In the genomic region with DNA sequence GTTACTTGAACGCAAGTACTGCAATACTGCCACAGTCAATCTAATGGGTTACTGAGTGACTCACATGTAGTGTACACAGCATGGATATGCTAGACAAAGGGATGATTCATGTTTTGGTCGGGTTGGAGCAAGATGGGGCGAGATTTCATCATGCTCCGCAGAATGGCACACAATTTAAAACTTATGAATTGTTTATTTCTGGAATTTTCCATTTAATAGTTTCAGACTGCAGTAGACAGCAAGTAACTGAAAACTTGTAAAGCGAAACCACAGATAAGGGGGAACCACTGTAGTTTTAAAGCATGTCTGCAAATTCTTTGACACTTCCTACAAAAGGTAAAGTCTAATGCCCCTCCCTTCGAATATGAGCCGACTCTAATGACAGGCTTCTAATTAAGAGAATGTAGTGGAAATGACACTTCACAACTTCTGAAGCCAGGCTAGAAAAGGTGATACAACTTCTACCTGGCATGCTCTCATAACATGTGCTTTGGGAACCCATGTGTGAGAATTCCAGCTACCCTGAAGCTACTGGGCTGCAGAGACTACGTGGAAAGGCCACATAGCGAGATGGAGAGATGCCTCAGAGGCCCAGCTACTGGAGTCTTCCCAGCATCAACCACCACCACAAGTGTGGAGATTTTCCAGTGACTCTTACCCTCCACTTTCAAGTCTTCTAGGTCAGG, we compare ENCODE assay signal across 9 cellular contexts. TPM values are rescaled to one million over a fixed set of nuclear protein-coding genes. Genes with fewer than 3 reads are reported as not detected.
DNase-seq lines count a peak whose midpoint lies in the region; ATAC-seq and TF ChIP-seq lines count a peak whose summit lies in the region.
"Had no signal": no experiment of that assay in that cellular context is flagged by ENCODE, and none has a peak within 500 bp of the region (broad histone marks: within the 10 kb centered on the region; RNA-seq: fewer than 3 reads in every experiment).

No MANE protein-coding gene starts in this region.

- H3K4me3 ChIP-seq in ascending aorta: no peak overlapping the region

- H3K27me3 ChIP-seq in ascending aorta: no peaks in the 10 kb centered on the region

- H3K27ac ChIP-seq in ascending aorta: no peak overlapping the region

- no peak for TF ChIP-seq CTCF in natural killer cell (IDR thresholded peaks at IDR 0.05)
- no peak for TF ChIP-seq CTCF in ascending aorta (IDR thresholded peaks at IDR 0.05)

- no peaks in the 10 kb centered on the region for H3K9me3 Mint-ChIP-seq in stimulated activated memory B cell treated with anti-CD40 and anti-IgM and Interleukin-4, amounts not matched to agents 10 μg/mL and 1 μg/mL and 100 μg/mL, for 72 hours
- no peaks in the 10 kb centered on the region for H3K9me3 Mint-ChIP-seq in natural killer cell
- H3K9me3 Mint-ChIP-seq: CD8-positive, alpha-beta T cell had no signal

- H3K4me1 ChIP-seq in ascending aorta: no peaks in the 10 kb centered on the region

- no peaks in the 10 kb centered on the region for H3K27me3 Mint-ChIP-seq in stimulated activated memory B cell treated with anti-CD40 and anti-IgM and Interleukin-4, amounts not matched to agents 10 μg/mL and 1 μg/mL and 100 μg/mL, for 72 hours
- peaks cover 22 to 37% of the 10 kb centered on the region in 2 donors for H3K27me3 Mint-ChIP-seq in natural killer cell (ENCODE audit: low read depth in 2 of 2)

- no peaks in the 10 kb centered on the region for H3K9me3 ChIP-seq in ascending aorta

- no peaks in the 10 kb centered on the region for H3K36me3 Mint-ChIP-seq in stimulated activated memory B cell treated with anti-CD40 and anti-IgM and Interleukin-4, amounts not matched to agents 10 μg/mL and 1 μg/mL and 100 μg/mL, for 72 hours
- H3K36me3 Mint-ChIP-seq in natural killer cell: no peaks in the 10 kb centered on the region
- H3K36me3 Mint-ChIP-seq: CD8-positive, alpha-beta T cell had no signal

- peak; percentile 96 to 97 for ATAC-seq in activated CD4-positive, CD25-positive, alpha-beta regulatory T cell treated with anti-CD3 and anti-CD28 coated beads, Interleukin-2, amount 50 U/mL, for 24 hours
- ATAC-seq in esophagus mucosa (peak; percentile 92), natural killer cell (no peak), GM18498 (IDR thresholded peaks at IDR 0.05; ENCODE audit: unreplicated experiment) (no peak)
- peak; percentile 58 for ATAC-seq in stimulated activated memory B cell treated with anti-CD40 and anti-IgM and Interleukin-4, amounts not matched to agents 10 μg/mL and 1 μg/mL and 100 μg/mL, for 72 hours
- ATAC-seq: CD8-positive, alpha-beta T cell had no signal

- H3K4me3 Mint-ChIP-seq in stimulated activated memory B cell treated with anti-CD40 and anti-IgM and Interleukin-4, amounts not matched to agents 10 μg/mL and 1 μg/mL and 100 μg/mL, for 72 hours: no peak overlapping the region
- no peak overlapping the region for H3K4me3 Mint-ChIP-seq in natural killer cell
- H3K4me3 Mint-ChIP-seq: CD8-positive, alpha-beta T cell had no signal

- H3K27ac Mint-ChIP-seq in stimulated activated memory B cell treated with anti-CD40 and anti-IgM and Interleukin-4, amounts not matched to agents 10 μg/mL and 1 μg/mL and 100 μg/mL, for 72 hours: peak overlapping the region; percentile 64
- no peak overlapping the region for H3K27ac Mint-ChIP-seq in natural killer cell
- H3K27ac Mint-ChIP-seq: CD8-positive, alpha-beta T cell had no signal

- H3K4me1 Mint-ChIP-seq in stimulated activated memory B cell treated with anti-CD40 and anti-IgM and Interleukin-4, amounts not matched to agents 10 μg/mL and 1 μg/mL and 100 μg/mL, for 72 hours: peaks cover 35% of the 10 kb centered on the region
- H3K4me1 Mint-ChIP-seq in natural killer cell: no peaks in the 10 kb centered on the region

- intact Hi-C loops in natural killer cell (cut with micrococcal nuclease) (no loop called here), ascending aorta (cut with DNase I) (no loop called here)

- no peaks in the 10 kb centered on the region for H3K36me3 ChIP-seq in ascending aorta

- no peak for DNase-seq in activated CD4-positive, CD25-positive, alpha-beta regulatory T cell (lab: John Stamatoyannopoulos, UW)
- DNase-seq in SIG-M5 treated with dmso at 0.1 percent for 504 hours (lab: John Stamatoyannopoulos, UW; ENCODE audit: unreplicated experiment) (peak; percentile 86), natural killer cell (no peak), ascending aorta (ENCODE audit: low spot score in 2 of 2) (no peak)
- DNase-seq: CD8-positive, alpha-beta T cell had no signal

RNA-seq across cellular contexts. Expression of a gene that starts 13.9 kb away (rescaled TPM):
- total RNA-seq in esophagus mucosa (35.3 TPM), natural killer cell (10 to 100 TPM; 68.8 to 97.7 (median 71.1) TPM), ascending aorta (16.0 TPM)

RNA-seq across cellular contexts. Expression of a gene that starts 40.8 kb away (rescaled TPM):
- total RNA-seq in esophagus mucosa (87.3 TPM), natural killer cell (10 to 100 TPM in 1 of 3 donors, 1 to 10 TPM in 2; 2.0 to 19.4 (median 2.0) TPM), ascending aorta (116 TPM)

Comparison
In these comparisons a context has a peak if more than half of its experiments do, and no peak if none do; other contexts are left out.
1. ATAC-seq: peak in activated CD4-positive, CD25-positive, alpha-beta regulatory T cell treated with anti-CD3 and anti-CD28 coated beads, Interleukin-2, amount 50 U/mL, for 24 hours (2 of 2), esophagus mucosa (single experiment) and stimulated activated memory B cell treated with anti-CD40 and anti-IgM and Interleukin-4, amounts not matched to agents 10 μg/mL and 1 μg/mL and 100 μg/mL, for 72 hours (single experiment); none in natural killer cell (0 of 3) and GM18498 (single experiment).